In the genomic region with DNA sequence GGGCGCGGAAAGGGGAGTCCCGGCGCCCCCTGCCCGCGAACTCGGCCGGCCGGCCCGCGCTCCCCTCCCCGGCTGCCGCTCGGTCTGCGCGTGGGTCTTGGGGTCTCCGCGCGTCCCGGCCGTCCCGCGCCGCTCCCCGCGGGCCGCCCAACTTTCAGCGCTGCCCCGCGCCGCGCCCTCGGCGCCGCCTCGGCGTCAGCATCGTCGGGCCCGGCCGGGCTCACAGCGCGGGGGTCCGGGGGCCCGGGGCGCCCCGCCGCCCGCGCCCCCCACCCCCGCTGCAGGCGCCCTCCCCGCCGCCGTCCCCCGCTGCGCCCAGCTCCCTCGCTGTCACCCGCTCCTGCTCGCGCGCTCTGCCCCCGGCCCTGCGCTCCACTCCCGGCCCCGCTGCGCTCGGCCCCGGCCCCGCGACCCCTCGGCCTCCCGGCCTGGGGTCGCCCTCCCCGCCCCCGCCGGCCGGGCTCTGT, we compare ENCODE assay signal across 9 cellular contexts. TPM values are rescaled to one million over a fixed set of nuclear protein-coding genes. Genes with fewer than 3 reads are reported as not detected.
DNase-seq lines count a peak whose midpoint lies in the region; ATAC-seq and TF ChIP-seq lines count a peak whose summit lies in the region.
"Had no signal": no experiment of that assay in that cellular context is flagged by ENCODE, and none has a peak within 500 bp of the region (broad histone marks: within the 10 kb centered on the region; RNA-seq: fewer than 3 reads in every experiment).

Gene KCNJ4, minus strand, starts transcription at position 137 of the 467 bp plus-strand sequence. CDS start 27,067 bp downstream, outside the sequence.

- peak within 1 kb of the TSS; percentile 48 for H3K4me2 ChIP-seq in H9 (ENCODE audit: insufficient read depth, insufficient read length, low read length)

- H3K27ac Mint-ChIP-seq in H9 = no peak within 1 kb of the TSS
- no peak within 1 kb of the TSS for H3K27ac Mint-ChIP-seq in activated T-helper 2 cell treated with anti-CD3 and anti-CD28 coated beads, Interferon-gamma antibody, Interleukin-2, Interleukin-4, amounts not matched to agents 10 μg/mL and 5 μg/mL and 100 μg/mL, durations not matched to agents 14 hours and 24 hours and 36 hours

- H4K91ac ChIP-seq in H9 (ENCODE audit: insufficient read length, low read depth, low read length) = no peak within 1 kb of the TSS

- no peaks in the 10 kb centered on the region for H3K36me3 ChIP-seq in right atrium auricular region

- peaks cover 12% of the 10 kb centered on the region for H3K23me2 ChIP-seq in H9 (ENCODE audit: insufficient read length, low read depth, low read length, poor library complexity, severe bottlenecking)

- H4K20me1 ChIP-seq in H9 (ENCODE audit: control insufficient read depth, insufficient read depth, insufficient read length) = no peaks in the 10 kb centered on the region

- peak within 1 kb of the TSS; percentile 67 to 89 for H3K4me3 Mint-ChIP-seq in H9
- peak within 1 kb of the TSS; percentile 51 for H3K4me3 Mint-ChIP-seq in activated T-helper 2 cell treated with anti-CD3 and anti-CD28 coated beads, Interferon-gamma antibody, Interleukin-2, Interleukin-4, amounts not matched to agents 10 μg/mL and 5 μg/mL and 100 μg/mL, durations not matched to agents 14 hours and 24 hours and 36 hours (ENCODE audit: low read depth)

- H3K27me3 Mint-ChIP-seq in H9 (ENCODE audit: low read depth) = peaks cover 90% of the 10 kb centered on the region
- peaks cover 70% of the 10 kb centered on the region for H3K27me3 Mint-ChIP-seq in activated T-helper 2 cell treated with anti-CD3 and anti-CD28 coated beads, Interferon-gamma antibody, Interleukin-2, Interleukin-4, amounts not matched to agents 10 μg/mL and 5 μg/mL and 100 μg/mL, durations not matched to agents 14 hours and 24 hours and 36 hours (ENCODE audit: low read depth)

- peak within 1 kb of the TSS; percentile 62 to 66 for H3K4me3 ChIP-seq in right atrium auricular region
- peak within 1 kb of the TSS in 6 of 7 experiments; percentile 23 to 45 (median 25) for H3K4me3 ChIP-seq in skin epidermis

- H3K18ac ChIP-seq in H9 (ENCODE audit: insufficient read length, low read depth, low read length) = no peak within 1 kb of the TSS

- peaks cover 3% of the 10 kb centered on the region; the same call in 1 of the 2 replicates for H3K4me1 ChIP-seq in H9 (ENCODE audit: insufficient read depth, low read length)
- peaks cover 4 to 48% of the 10 kb centered on the region in 2 donors for H3K4me1 ChIP-seq in right atrium auricular region

- H3T11ph ChIP-seq in H9 (ENCODE audit: low read length) = no peak within 1 kb of the TSS

- intact Hi-C loops in activated T-helper 2 cell treated with anti-CD3 and anti-CD28 coated beads, Interferon-gamma antibody, Interleukin-2, Interleukin-4, amounts not matched to agents 10 μg/mL and 5 μg/mL and 100 μg/mL, durations not matched to agents 14 hours and 24 hours and 36 hours (cut with micrococcal nuclease) = no loop called here

- H2AFZ ChIP-seq in H9 (ENCODE audit: low read length) = no peak within 1 kb of the TSS

- no peak within 1 kb of the TSS for H2BK5ac ChIP-seq in H9 (ENCODE audit: insufficient read length, low read length)

- H3K9me3 ChIP-seq in H9 (ENCODE audit: control insufficient read depth, low read depth, low read length) = no peaks in the 10 kb centered on the region
- H3K9me3 ChIP-seq in right atrium auricular region = no peaks in the 10 kb centered on the region

- no peak within 1 kb of the TSS for H3K9ac ChIP-seq in H9 (ENCODE audit: extremely low read depth, insufficient read length, low read length)

- no peak within 1 kb of the TSS for H2BK120ac ChIP-seq in H9 (ENCODE audit: low read depth, low read length, poor library complexity, severe bottlenecking)

- no peak within 1 kb of the TSS for H3K56ac ChIP-seq in H9 (ENCODE audit: insufficient read length, low read depth, low read length)

- H3K79me2 ChIP-seq in H9 (ENCODE audit: insufficient read depth, low read length) = no peaks in the 10 kb centered on the region

- H3K27me3 ChIP-seq in H9 (ENCODE audit: insufficient read depth, low read length) (peaks cover 19% of the 10 kb centered on the region), right atrium auricular region (no peaks in the 10 kb centered on the region)

- no peaks in the 10 kb centered on the region; a peak in 2 of 7 replicates for H3K36me3 Mint-ChIP-seq in H9 (ENCODE audit: insufficient read depth in 1 of 3, low read depth in 3 of 3)
- H3K36me3 Mint-ChIP-seq in activated T-helper 2 cell treated with anti-CD3 and anti-CD28 coated beads, Interferon-gamma antibody, Interleukin-2, Interleukin-4, amounts not matched to agents 10 μg/mL and 5 μg/mL and 100 μg/mL, durations not matched to agents 14 hours and 24 hours and 36 hours (ENCODE audit: low read depth) = peaks cover 3% of the 10 kb centered on the region

- no peak within 1 kb of the TSS for H4K8ac ChIP-seq in H9 (replicated peaks; ENCODE audit: insufficient read length, low read depth, low read length)

- no peak within 1 kb of the TSS for H3K23ac ChIP-seq in H9 (ENCODE audit: insufficient read length, low read depth, low read length)

- no peaks in the 10 kb centered on the region for H3K79me1 ChIP-seq in H9 (ENCODE audit: insufficient read depth, low read depth, low read length, poor library complexity, severe bottlenecking)

- no peak within 1 kb of the TSS for H3K4ac ChIP-seq in H9 (ENCODE audit: low read depth, low read length)

- DNase-seq in H9 = no peak
- DNase-seq in activated T-helper 2 cell treated with anti-CD3 and anti-CD28 coated beads, Interferon-gamma antibody, Interleukin-2, Interleukin-4, amounts not matched to agents 10 μg/mL and 5 μg/mL and 100 μg/mL, durations not matched to agents 14 hours and 24 hours and 36 hours (ENCODE audit: low spot score) = no peak
- no peak for DNase-seq in right atrium auricular region (ENCODE audit: low spot score)
- no peak for DNase-seq in GF-D8 (lab: John Stamatoyannopoulos, UW)
- no peak for DNase-seq in HCEC 1CT
- no peak for DNase-seq in NCI-H2029 treated with DMSO at 0.1 percent for 48 hours (lab: John Stamatoyannopoulos, UW)
- DNase-seq: activated CD8-positive, alpha-beta memory T cell treated with anti-CD3 and anti-CD28 coated beads for 24 hours had no signal

- no peak within 1 kb of the TSS for H3K27ac ChIP-seq in H9 (ENCODE audit: insufficient read length, low read depth, low read length)
- peak within 1 kb of the TSS; percentile 77 to 91 for H3K27ac ChIP-seq in right atrium auricular region
- no peak within 1 kb of the TSS for H3K27ac ChIP-seq in skin epidermis

- peaks cover 26 to 43% of the 10 kb centered on the region in 2 experiments for H3K4me1 Mint-ChIP-seq in H9
- peaks cover 3% of the 10 kb centered on the region for H3K4me1 Mint-ChIP-seq in activated T-helper 2 cell treated with anti-CD3 and anti-CD28 coated beads, Interferon-gamma antibody, Interleukin-2, Interleukin-4, amounts not matched to agents 10 μg/mL and 5 μg/mL and 100 μg/mL, durations not matched to agents 14 hours and 24 hours and 36 hours (ENCODE audit: low read depth)

- H4K5ac ChIP-seq in H9 (ENCODE audit: insufficient read length, low read depth, low read length) = no peak within 1 kb of the TSS

- no peaks in the 10 kb centered on the region; a peak in 1 of 5 replicates for H3K9me3 Mint-ChIP-seq in H9
- H3K9me3 Mint-ChIP-seq in activated T-helper 2 cell treated with anti-CD3 and anti-CD28 coated beads, Interferon-gamma antibody, Interleukin-2, Interleukin-4, amounts not matched to agents 10 μg/mL and 5 μg/mL and 100 μg/mL, durations not matched to agents 14 hours and 24 hours and 36 hours = no peaks in the 10 kb centered on the region

- no peak for ATAC-seq in HG03460 (IDR thresholded peaks at IDR 0.05; ENCODE audit: unreplicated experiment)

- H3K14ac ChIP-seq in H9 (ENCODE audit: insufficient read depth, low read length) = no peak within 1 kb of the TSS; the same call in 1 of the 2 replicates

- TF ChIP-seq CTCF in H9 (conservative IDR thresholded peaks at IDR 0.05) = no peak
- TF ChIP-seq CTCF in right atrium auricular region (IDR thresholded peaks at IDR 0.05) = no peak

- no peak within 1 kb of the TSS for H2BK12ac ChIP-seq in H9 (ENCODE audit: insufficient read length, low read depth, low read length)

- no peak within 1 kb of the TSS for H2BK20ac ChIP-seq in H9 (ENCODE audit: low read depth, low read length, poor library complexity, severe bottlenecking)

- no CpG with 5 or more reads among the region's 78 CpGs for WGBS in H9 (ENCODE audit: extremely low coverage, insufficient read length, low lambda C conversion rate)

- H2BK15ac ChIP-seq in H9 (ENCODE audit: low read depth, low read length) = no peak within 1 kb of the TSS

- H2AK5ac ChIP-seq in H9 (ENCODE audit: insufficient read length, low read length) = no peak within 1 kb of the TSS

RNA-seq across cellular contexts. Expression of gene KCNJ4, which starts in this region (rescaled TPM):
- total RNA-seq in H9 (2021) (0.88 and 0.92 TPM in 2 replicates), right atrium auricular region (10 to 100 TPM in 1 of 2 donors, 1 to 10 TPM in 1; 7.0 to 36.7 TPM)
- total RNA-seq in activated T-helper 2 cell treated with anti-CD3 and anti-CD28 coated beads, Interferon-gamma antibody, Interleukin-2, Interleukin-4, amounts not matched to agents 10 μg/mL and 5 μg/mL and 100 μg/mL, durations not matched to agents 14 hours and 24 hours and 36 hours = not detected in 2 replicates

Comparison
In these comparisons a context has a peak if more than half of its experiments do, and no peak if none do; other contexts are left out.
1. H3K27ac ChIP-seq: peak in right atrium auricular region (2 of 2); none in H9 (single experiment) and skin epidermis (0 of 21).